ENCODE assay signal across 20 cellular contexts in the genomic region with DNA sequence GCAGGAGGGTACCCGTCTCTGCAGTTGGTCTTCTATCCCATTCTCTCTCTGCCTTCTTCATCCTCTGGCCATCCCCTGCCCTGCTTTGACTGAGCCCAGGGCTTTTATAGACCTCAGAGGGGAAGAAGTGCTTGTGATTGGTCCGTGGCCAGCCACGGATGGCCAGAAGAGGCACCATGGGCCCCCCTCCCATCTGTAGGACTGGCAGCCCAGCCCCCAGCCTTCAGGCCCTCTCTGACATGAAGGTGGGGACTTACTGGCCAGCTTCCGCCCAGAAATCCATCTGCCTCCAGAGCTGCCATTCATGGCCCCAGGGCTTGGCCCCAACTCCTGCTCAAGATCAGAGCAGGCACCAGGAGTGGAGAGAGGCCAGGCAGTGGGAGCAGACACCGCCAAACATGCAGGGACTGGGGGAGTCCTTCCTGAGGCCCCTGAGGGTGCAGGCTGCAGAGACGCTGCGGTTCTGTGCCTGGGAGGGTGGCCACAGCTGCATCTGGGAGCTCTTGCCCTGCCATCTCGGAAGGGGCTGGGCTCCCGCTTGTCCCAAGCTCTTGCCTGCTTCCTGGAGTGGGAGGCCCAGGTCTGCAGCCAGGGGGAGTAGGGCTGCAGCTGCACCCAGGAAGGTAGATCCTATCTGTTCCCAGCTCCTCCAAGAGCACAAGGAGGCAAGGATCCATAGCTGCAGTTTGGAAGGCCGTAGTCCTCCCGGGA.
A peak's percentile ranks its signal among the peaks of the same experiment; 100 is the strongest.
DNase-seq lines count a peak whose midpoint lies in the region; ATAC-seq and TF ChIP-seq lines count a peak whose summit lies in the region.
"Had no signal": no experiment of that assay in that cellular context is flagged by ENCODE, and none has a peak within 500 bp of the region (broad histone marks: within the 10 kb centered on the region; RNA-seq: fewer than 3 reads in every experiment).

No MANE protein-coding gene starts in this region.

- no peak overlapping the region for H2AK5ac ChIP-seq in mesenchymal stem cell (ENCODE audit: low read length, severe bottlenecking)

- TF ChIP-seq CTCF in WTC11 (IDR thresholded peaks at IDR 0.05): no peak
- no peak for TF ChIP-seq CTCF in mammary epithelial cell (conservative IDR thresholded peaks at IDR 0.05 in 1 of 2, IDR thresholded peaks at IDR 0.05 in 1 of 2; ENCODE audit: extremely low read depth in 1 of 2, insufficient read depth in 1 of 2, low read depth in 1 of 2, low read length in 2 of 2)

- H3K27me3 Mint-ChIP-seq in WTC11 (ENCODE audit: low read depth): no peaks in the 10 kb centered on the region
- H3K27me3 Mint-ChIP-seq: CD4-positive, alpha-beta memory T cell had no signal

- no peak overlapping the region for H2BK15ac ChIP-seq in mesenchymal stem cell (ENCODE audit: low read depth, poor library complexity, severe bottlenecking)

- no peaks in the 10 kb centered on the region for H3K79me2 ChIP-seq in mammary epithelial cell (ENCODE audit: insufficient read depth, low read length)

- H2BK120ac ChIP-seq in mesenchymal stem cell (ENCODE audit: low read depth, low read length): no peak overlapping the region

- H3K4me3 ChIP-seq in mesenchymal stem cell (ENCODE audit: insufficient read depth in 1 of 2, low read depth in 1 of 2, low read length in 2 of 2) (no peak overlapping the region), mammary epithelial cell (replicated peaks in 1 of 3; ENCODE audit: insufficient read depth in 1 of 3, low read depth in 2 of 3, low read length in 3 of 3) (no peak overlapping the region)

- H2BK5ac ChIP-seq in mesenchymal stem cell (ENCODE audit: low read depth, low read length, poor library complexity, severe bottlenecking): no peak overlapping the region

- no peak overlapping the region for H3K4me2 ChIP-seq in mesenchymal stem cell (ENCODE audit: low read length, poor library complexity, severe bottlenecking)
- no peak overlapping the region for H3K4me2 ChIP-seq in mammary epithelial cell (ENCODE audit: insufficient read depth, low read depth, low read length)
- H3K4me2 ChIP-seq: KMS-11 had no signal

- no peaks in the 10 kb centered on the region for H4K20me1 ChIP-seq in mammary epithelial cell (ENCODE audit: insufficient read depth, low read length)

- H3K9me3 Mint-ChIP-seq in WTC11: peaks cover 6% of the 10 kb centered on the region

- no peak overlapping the region for H3K4me3 Mint-ChIP-seq in WTC11

- WGBS in mesenchymal stem cell: 92% methylated on average over 11 of the region's 11 CpGs
- WGBS in mammary epithelial cell (ENCODE audit: low coverage, missing lambda C conversion rate): 68% methylated on average over 4 of the region's 11 CpGs

- H3K27ac ChIP-seq in mesenchymal stem cell (ENCODE audit: low read length, poor library complexity, severe bottlenecking) (no peak overlapping the region), mammary epithelial cell (ENCODE audit: insufficient read depth, low read depth, low read length) (no peak overlapping the region)
- H3K27ac ChIP-seq: KMS-11 had no signal

- no peaks in the 10 kb centered on the region for H3K79me1 ChIP-seq in mesenchymal stem cell (replicated peaks; ENCODE audit: low read length, poor library complexity, severe bottlenecking)

- H3K9ac ChIP-seq in mesenchymal stem cell (ENCODE audit: low read length) (no peak overlapping the region), mammary epithelial cell (ENCODE audit: insufficient read depth, low read length) (no peak overlapping the region)
- H3K9ac ChIP-seq: KMS-11 had no signal

- dilution Hi-C loops in mammary epithelial cell (cut with HindIII; ENCODE audit: low sequenced_read_pairs): no loop called here

- no peak overlapping the region for H3K23ac ChIP-seq in mesenchymal stem cell (ENCODE audit: low read length in 2 of 2)

- H3K4ac ChIP-seq in mesenchymal stem cell (ENCODE audit: low read depth in 1 of 2, low read length in 2 of 2): no peak overlapping the region

- H3K4me1 Mint-ChIP-seq in WTC11: no peaks in the 10 kb centered on the region

- intact Hi-C loops in Right ventricle myocardium inferior (cut with DNase I) (no loop called here), cardiac septum (cut with DNase I) (no loop called here), mammary epithelial cell (cut with micrococcal nuclease) (no loop called here)

- H2BK12ac ChIP-seq in mesenchymal stem cell (ENCODE audit: low read length in 2 of 2): no peak overlapping the region

- no peak overlapping the region for H3K18ac ChIP-seq in mesenchymal stem cell (ENCODE audit: low read depth in 1 of 2, low read length in 2 of 2)

- DNase-seq in Right ventricle myocardium inferior (ENCODE audit: missing footprints): peak; percentile 64
- no peak for DNase-seq in cardiac septum (ENCODE audit: low spot score)
- DNase-seq in WTC11 (ENCODE audit: low spot score): peak; percentile 29
- DNase-seq in mesenchymal stem cell: no peak
- no peak for DNase-seq in erythroblast (lab: John Stamatoyannopoulos, UW)
- DNase-seq in pons (ENCODE audit: low spot score): no peak
- no peak for DNase-seq in mammary epithelial cell
- DNase-seq in activated CD4-positive, alpha-beta T cell treated with anti-CD3 and anti-CD28 coated beads, Interleukin-2, amount 50 U/mL, for 4 hours: no peak
- DNase-seq: 8988T; BE2C; CD4-positive, alpha-beta memory T cell; DMS79; NCI-H1092 treated with DMSO at 0.1 percent for 48 hours; NCI-H1930; NCI-H2171; NCI-H446; NCI-H69; OCI-M1; RPMI8226 had no signal

- H3K36me3 ChIP-seq in mesenchymal stem cell (ENCODE audit: control insufficient read depth in 1 of 2, insufficient read depth in 2 of 2, low read depth in 1 of 2, low read length in 2 of 2) (no peaks in the 10 kb centered on the region), mammary epithelial cell (ENCODE audit: insufficient read depth, low read length) (no peaks in the 10 kb centered on the region)
- H3K36me3 ChIP-seq: BE2C had no signal

- peak overlapping the region; percentile 37 for H4K8ac ChIP-seq in mesenchymal stem cell (ENCODE audit: low read length)

- in situ Hi-C loops in mammary epithelial cell (cut with MboI; ENCODE audit: low sequenced_read_pairs in 2 of 2): no loop called here

- H2AFZ ChIP-seq in mesenchymal stem cell (ENCODE audit: low read depth, low read length) (no peak overlapping the region), mammary epithelial cell (ENCODE audit: low read depth, low read length) (no peak overlapping the region)

- H3K9me3 ChIP-seq in mesenchymal stem cell (ENCODE audit: control insufficient read depth, low read length) (peaks cover 9% of the 10 kb centered on the region), mammary epithelial cell (replicated peaks; ENCODE audit: insufficient read depth, low read length) (no peaks in the 10 kb centered on the region)
- H3K9me3 ChIP-seq: BE2C had no signal

- H3K4me1 ChIP-seq in mesenchymal stem cell (ENCODE audit: control insufficient read depth, insufficient read depth, low read depth, low read length) (no peaks in the 10 kb centered on the region), mammary epithelial cell (ENCODE audit: insufficient read depth, low read length) (no peaks in the 10 kb centered on the region)
- H3K4me1 ChIP-seq: BE2C had no signal

- H3K36me3 Mint-ChIP-seq in WTC11: no peaks in the 10 kb centered on the region

- no peak overlapping the region for H3K27ac Mint-ChIP-seq in WTC11

- POLR2A ChIA-PET in WTC11 (lab: Charles Lee): no interaction called here

- no peak for TF ChIP-seq POLR2A in erythroblast (IDR thresholded peaks at IDR 0.05; ENCODE audit: low read length)

- CTCF ChIA-PET in WTC11 (lab: Charles Lee) (interaction anchor here (0.6 to 1.1 kb wide), 3 partner anchors 10 to 515 kb away, joined by 3 to 6 read pairs (median 3); no protein-coding TSS in a partner anchor), mammary epithelial cell (lab: Charles Lee; ENCODE audit: low non-redundant PET) (no interaction called here)

- no TSS peak for BruUV-seq in mammary epithelial cell (replicated peaks; lab: Mats Ljungman, UMichigan)

- H4K91ac ChIP-seq in mesenchymal stem cell (ENCODE audit: low read length): no peak overlapping the region

- peak; percentile 37 for ATAC-seq in Right ventricle myocardium inferior
- peak; percentile 93 for ATAC-seq in WTC11

- no peaks in the 10 kb centered on the region for H3K27me3 ChIP-seq in mesenchymal stem cell (ENCODE audit: control insufficient read depth in 1 of 2, insufficient read depth in 1 of 2, low read length in 2 of 2)
- H3K27me3 ChIP-seq in mammary epithelial cell (ENCODE audit: insufficient read depth, low read length): no peaks in the 10 kb centered on the region
- H3K27me3 ChIP-seq: BE2C had no signal

- H3K14ac ChIP-seq in mesenchymal stem cell (ENCODE audit: low read length in 2 of 2): no peak overlapping the region

TF ChIP-seq in WTC11, 78 proteins besides CTCF, POLR2A, EP300 and RAD21 (continues in another document):
- TF ChIP-seq, protein P1, sequence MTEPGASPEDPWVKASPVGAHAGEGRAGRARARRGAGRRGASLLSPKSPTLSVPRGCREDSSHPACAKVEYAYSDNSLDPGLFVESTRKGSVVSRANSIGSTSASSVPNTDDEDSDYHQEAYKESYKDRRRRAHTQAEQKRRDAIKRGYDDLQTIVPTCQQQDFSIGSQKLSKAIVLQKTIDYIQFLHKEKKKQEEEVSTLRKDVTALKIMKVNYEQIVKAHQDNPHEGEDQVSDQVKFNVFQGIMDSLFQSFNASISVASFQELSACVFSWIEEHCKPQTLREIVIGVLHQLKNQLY (CRISPR knock-in tag; IDR thresholded peaks at IDR 0.05): no peak
- TF ChIP-seq, protein P2, sequence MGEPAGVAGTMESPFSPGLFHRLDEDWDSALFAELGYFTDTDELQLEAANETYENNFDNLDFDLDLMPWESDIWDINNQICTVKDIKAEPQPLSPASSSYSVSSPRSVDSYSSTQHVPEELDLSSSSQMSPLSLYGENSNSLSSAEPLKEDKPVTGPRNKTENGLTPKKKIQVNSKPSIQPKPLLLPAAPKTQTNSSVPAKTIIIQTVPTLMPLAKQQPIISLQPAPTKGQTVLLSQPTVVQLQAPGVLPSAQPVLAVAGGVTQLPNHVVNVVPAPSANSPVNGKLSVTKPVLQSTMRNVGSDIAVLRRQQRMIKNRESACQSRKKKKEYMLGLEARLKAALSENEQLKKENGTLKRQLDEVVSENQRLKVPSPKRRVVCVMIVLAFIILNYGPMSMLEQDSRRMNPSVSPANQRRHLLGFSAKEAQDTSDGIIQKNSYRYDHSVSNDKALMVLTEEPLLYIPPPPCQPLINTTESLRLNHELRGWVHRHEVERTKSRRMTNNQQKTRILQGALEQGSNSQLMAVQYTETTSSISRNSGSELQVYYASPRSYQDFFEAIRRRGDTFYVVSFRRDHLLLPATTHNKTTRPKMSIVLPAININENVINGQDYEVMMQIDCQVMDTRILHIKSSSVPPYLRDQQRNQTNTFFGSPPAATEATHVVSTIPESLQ (CRISPR knock-in tag; IDR thresholded peaks at IDR 0.05): no peak

Comparison
In these comparisons a context has a peak if more than half of its experiments do, and no peak if none do; other contexts are left out.
1. DNase-seq: peak in Right ventricle myocardium inferior (single experiment) and WTC11 (single experiment); none in cardiac septum (single experiment), mesenchymal stem cell (single experiment), erythroblast (0 of 2), pons (single experiment), mammary epithelial cell (single experiment) and activated CD4-positive, alpha-beta T cell treated with anti-CD3 and anti-CD28 coated beads, Interleukin-2, amount 50 U/mL, for 4 hours (0 of 2).